In the genomic region with DNA sequence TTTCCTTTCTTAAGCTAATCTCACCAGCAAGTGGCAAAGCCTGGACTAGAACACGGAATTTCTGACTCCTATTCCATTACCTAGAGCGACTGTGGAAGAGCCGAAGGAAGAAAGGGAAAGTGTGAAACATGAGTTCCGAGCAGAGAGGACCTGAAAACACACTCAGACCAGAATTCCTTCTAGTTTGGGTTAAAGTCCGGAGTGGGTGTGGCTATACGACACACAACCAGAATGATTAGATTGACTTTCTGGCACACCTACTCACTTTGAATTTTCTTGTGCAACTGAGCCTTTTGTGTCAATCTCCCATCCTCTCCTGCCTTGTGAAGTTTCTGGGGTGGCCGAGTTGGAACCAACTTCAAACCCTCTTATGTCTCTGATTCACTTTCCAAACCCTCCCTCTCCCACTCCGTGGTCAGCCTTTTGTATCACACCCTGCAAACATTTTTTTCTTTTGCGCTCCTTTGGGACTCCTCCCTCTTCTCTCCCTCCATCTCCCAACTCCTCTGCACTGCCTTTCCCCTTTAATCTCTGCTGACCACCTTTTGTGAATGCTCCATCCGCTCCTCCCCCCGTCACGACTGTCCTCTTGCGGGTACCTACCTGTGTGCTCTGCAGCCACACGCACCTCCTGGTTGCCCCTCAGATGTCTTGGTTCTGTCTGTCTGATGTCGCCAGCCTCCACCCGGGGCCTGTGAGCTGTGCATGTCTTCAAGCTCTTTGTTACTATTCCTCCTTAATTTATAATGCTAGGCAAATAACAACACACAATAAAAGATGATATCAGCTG, we compare ENCODE assay signal across 8 cellular contexts.
A peak's percentile ranks its signal among the peaks of the same experiment; 100 is the strongest.
DNase-seq lines count a peak whose midpoint lies in the region; ATAC-seq and TF ChIP-seq lines count a peak whose summit lies in the region.

No MANE protein-coding gene starts in this region.

- H3K27me3 ChIP-seq in endocrine pancreas (ENCODE audit: control insufficient read depth, insufficient read depth, low read length) (peaks cover 2% of the 10 kb centered on the region), aorta (ENCODE audit: control insufficient read depth in 1 of 2, insufficient read depth in 2 of 2, low read length in 1 of 2) (no peaks in the 10 kb centered on the region)

- no peak overlapping the region for H3K9ac ChIP-seq in endocrine pancreas (ENCODE audit: control insufficient read depth, insufficient read depth, low read length)

- no peak for DNase-seq in stimulated activated naive CD8-positive, alpha-beta T cell treated with anti-CD3 and anti-CD28 coated beads, Interleukin-15, amount 100 ng/mL, for 72 hours
- no peak for DNase-seq in stimulated activated naive CD8-positive, alpha-beta T cell treated with anti-CD3 and anti-CD28 coated beads, Interleukin-15, Interleukin-2, amounts not matched to agents 100 U/mL and 50 U/mL, for 24 hours
- peak in 1 of 3 donors; percentile 67 for DNase-seq in mucosa of descending colon
- peak in 1 of 2 donors; percentile 74 for DNase-seq in aorta
- DNase-seq in stimulated activated CD4-positive, alpha-beta T cell treated with anti-CD3 and anti-CD28 coated beads, Interleukin-15, amount 100 ng/mL, for 24 hours: no peak

- WGBS in aorta, 2 donors: 3 to 4% methylated on average over 16 of the region's 16 CpGs

- intact Hi-C loops in mucosa of descending colon (cut with DNase I, micrococcal nuclease): loop anchor here (5.0 to 10.0 kb wide), 2 partner anchors 98 to 545 kb away; no protein-coding TSS in a partner anchor
- intact Hi-C loops in aorta (cut with DNase I): loop anchor here (2.0 to 10.0 kb wide), 6 partner anchors 35 to 458 kb away; no protein-coding TSS in a partner anchor

- H3K9me3 ChIP-seq in endocrine pancreas (ENCODE audit: control insufficient read depth, low read length): no peaks in the 10 kb centered on the region
- H3K9me3 ChIP-seq in mucosa of descending colon: no peaks in the 10 kb centered on the region
- H3K9me3 ChIP-seq in aorta (ENCODE audit: control insufficient read depth, low read length): no peaks in the 10 kb centered on the region

- H3K4me3 ChIP-seq in endocrine pancreas (ENCODE audit: control insufficient read depth, insufficient read depth, low read length): peak overlapping the region; percentile 19
- no peak overlapping the region for H3K4me3 ChIP-seq in mucosa of descending colon
- peak overlapping the region; percentile 38 to 73 for H3K4me3 ChIP-seq in aorta (ENCODE audit: low read length in 2 of 2)

- H3K4me1 ChIP-seq in endocrine pancreas (ENCODE audit: control insufficient read depth, insufficient read depth, low read length): no peaks in the 10 kb centered on the region
- peaks cover 8% of the 10 kb centered on the region for H3K4me1 ChIP-seq in mucosa of descending colon (ENCODE audit: low read depth)
- H3K4me1 ChIP-seq in aorta (ENCODE audit: control insufficient read depth in 1 of 2, insufficient read depth in 2 of 2, low read length in 2 of 2): peaks cover 3 to 4% of the 10 kb centered on the region in 2 donors

- peaks cover 42% of the 10 kb centered on the region for H3K27me3 Mint-ChIP-seq in stimulated activated naive CD8-positive, alpha-beta T cell treated with anti-CD3 and anti-CD28 coated beads, Interleukin-15, amount 100 ng/mL, for 72 hours

- no peaks in the 10 kb centered on the region for H3K9me3 Mint-ChIP-seq in stimulated activated naive CD8-positive, alpha-beta T cell treated with anti-CD3 and anti-CD28 coated beads, Interleukin-15, amount 100 ng/mL, for 72 hours

- no peak for TF ChIP-seq CTCF in mucosa of descending colon (IDR thresholded peaks at IDR 0.05)

- no peaks in the 10 kb centered on the region for H3K4me1 Mint-ChIP-seq in stimulated activated naive CD8-positive, alpha-beta T cell treated with anti-CD3 and anti-CD28 coated beads, Interleukin-15, amount 100 ng/mL, for 72 hours

- ATAC-seq in stimulated activated naive CD8-positive, alpha-beta T cell treated with anti-CD3 and anti-CD28 coated beads, Interleukin-15, amount 100 ng/mL, for 72 hours: peak; percentile 13
- no peak for ATAC-seq in stimulated activated naive CD8-positive, alpha-beta T cell treated with anti-CD3 and anti-CD28 coated beads, Interleukin-15, Interleukin-2, amounts not matched to agents 100 U/mL and 50 U/mL, for 24 hours
- peak; percentile 79 for ATAC-seq in mucosa of descending colon
- ATAC-seq in aorta (ENCODE audit: low FRiP score): peak; percentile 69
- ATAC-seq in GM21528 (IDR thresholded peaks at IDR 0.05; ENCODE audit: low FRiP score, unreplicated experiment): no peak
- ATAC-seq in HG02763 (IDR thresholded peaks at IDR 0.05; ENCODE audit: unreplicated experiment): no peak

- peak overlapping the region; percentile 34 to 46 for H3K27ac ChIP-seq in aorta (ENCODE audit: low read depth in 1 of 2, low read length in 2 of 2)

- H3K27ac Mint-ChIP-seq in stimulated activated naive CD8-positive, alpha-beta T cell treated with anti-CD3 and anti-CD28 coated beads, Interleukin-15, amount 100 ng/mL, for 72 hours: no peak overlapping the region

- H3K4me3 Mint-ChIP-seq in stimulated activated naive CD8-positive, alpha-beta T cell treated with anti-CD3 and anti-CD28 coated beads, Interleukin-15, amount 100 ng/mL, for 72 hours: no peak overlapping the region

- no peaks in the 10 kb centered on the region for H3K36me3 ChIP-seq in endocrine pancreas (ENCODE audit: control insufficient read depth, insufficient read depth, low read length)
- H3K36me3 ChIP-seq in mucosa of descending colon (ENCODE audit: low read depth): no peaks in the 10 kb centered on the region
- H3K36me3 ChIP-seq in aorta (ENCODE audit: control insufficient read depth in 1 of 2, insufficient read depth in 2 of 2, low read length in 1 of 2): no peaks in the 10 kb centered on the region

Comparison
In these comparisons a context has a peak if more than half of its experiments do, and no peak if none do; other contexts are left out.
1. ATAC-seq: peak in stimulated activated naive CD8-positive, alpha-beta T cell treated with anti-CD3 and anti-CD28 coated beads, Interleukin-15, amount 100 ng/mL, for 72 hours (single experiment), mucosa of descending colon (single experiment) and aorta (single experiment); none in stimulated activated naive CD8-positive, alpha-beta T cell treated with anti-CD3 and anti-CD28 coated beads, Interleukin-15, Interleukin-2, amounts not matched to agents 100 U/mL and 50 U/mL, for 24 hours (single experiment), GM21528 (single experiment) and HG02763 (single experiment).